ENCODE assay signal across 8 cellular contexts in genomic region chr6:146812811-146813321, GRCh38.
DNase-seq lines count a peak whose midpoint lies in the region; FAIRE-seq and TF ChIP-seq lines count a peak whose summit lies in the region.
"Not testable (repeated sequence)": the region's sequence is repeated elsewhere in the genome, so short reads cannot be mapped to it uniquely, and the experiment has no call there.

No MANE protein-coding gene starts in this region.

- FAIRE-seq in keratinocyte (lab: Jason Lieb, UNC), result peak; percentile 20

- H3K27ac Mint-ChIP-seq in HFFc6, result not testable (repeated sequence)

- H3K9ac ChIP-seq in keratinocyte (ENCODE audit: control insufficient read depth, extremely low read depth, insufficient read depth, low read length); neuronal stem cell (ENCODE audit: low read depth, low read length, poor library complexity); skeletal muscle satellite cell (ENCODE audit: low read depth, low read length): not testable (repeated sequence)

- H4K91ac ChIP-seq in neuronal stem cell (ENCODE audit: low read depth, low read length, poor library complexity), result not testable (repeated sequence)

- H3K27ac ChIP-seq in ACC112 (ENCODE audit: low read depth, low read length), result peak overlapping the region; percentile 82
- H3K27ac ChIP-seq in keratinocyte (ENCODE audit: control insufficient read depth, insufficient read depth, low read length); neuronal stem cell (replicated peaks; ENCODE audit: low read length): not testable (repeated sequence)

- not testable (repeated sequence) for DNase-seq in HFFc6; keratinocyte (ENCODE audit: low read depth, low spot score); neuronal stem cell (ENCODE audit: low spot score)
- DNase-seq in RPMI7951 (ENCODE audit: low read depth), result peak; percentile 22
- peak; percentile 73 for DNase-seq in astrocyte of the spinal cord (ENCODE audit: low read depth, low spot score)
- DNase-seq in fibroblast of mammary gland (ENCODE audit: low read depth), result peak; percentile 80

- peaks cover 39% of the 10 kb centered on the region; the same call in 1 of the 2 replicates for H3K4me1 Mint-ChIP-seq in HFFc6 (ENCODE audit: low read depth)

- in situ Hi-C loops in astrocyte of the spinal cord (cut with HindIII; ENCODE audit: low sequenced_read_pairs), result not testable (repeated sequence)

- H3K27me3 ChIP-seq in ACC112 (ENCODE audit: insufficient read depth, low read length); keratinocyte (ENCODE audit: control insufficient read depth, extremely low read depth, insufficient read depth, low read length); neuronal stem cell (ENCODE audit: control insufficient read depth in 3 of 3, insufficient read depth in 3 of 3, low read depth in 1 of 3, low read length in 3 of 3); skeletal muscle satellite cell (ENCODE audit: control insufficient read depth, insufficient read depth, low read length): not testable (repeated sequence)

- H3K4me3 Mint-ChIP-seq in HFFc6, result peak overlapping the region; percentile 42; the same call in 1 of the 2 replicates

- H3K36me3 Mint-ChIP-seq in HFFc6 (ENCODE audit: low read depth), result not testable (repeated sequence)

- H2AFZ ChIP-seq in ACC112 (ENCODE audit: low read length, unreplicated experiment), result peak overlapping the region; percentile 5
- H2AFZ ChIP-seq in keratinocyte (ENCODE audit: control insufficient read depth, low read length), result not testable (repeated sequence)
- peak overlapping the region; percentile 53 for H2AFZ ChIP-seq in neuronal stem cell (ENCODE audit: low read length)

- H4K8ac ChIP-seq in neuronal stem cell (ENCODE audit: low read depth, low read length), result not testable (repeated sequence)

- dilution Hi-C loops in keratinocyte (cut with MboI; ENCODE audit: extremely low pct_ligation_motif_present, low sequenced_read_pairs), result not testable (repeated sequence)

- H3K9me3 ChIP-seq in keratinocyte (ENCODE audit: control insufficient read depth, low read depth, low read length); neuronal stem cell (replicated peaks in 1 of 2; ENCODE audit: control insufficient read depth in 2 of 2, insufficient read depth in 1 of 2, low read depth in 1 of 2, low read length in 2 of 2); skeletal muscle satellite cell (replicated peaks; ENCODE audit: low read length): not testable (repeated sequence)

- not testable (repeated sequence) for H3K79me2 ChIP-seq in ACC112 (ENCODE audit: control insufficient read depth, insufficient read depth, low read length, unreplicated experiment); keratinocyte (ENCODE audit: control insufficient read depth, insufficient read depth, low read length)

- not testable (repeated sequence) for H2BK5ac ChIP-seq in neuronal stem cell (ENCODE audit: low read length)

- not testable (repeated sequence) for H3K79me1 ChIP-seq in neuronal stem cell (ENCODE audit: low read depth, low read length)

- peaks cover 28% of the 10 kb centered on the region for H3K4me1 ChIP-seq in ACC112 (ENCODE audit: control insufficient read depth, insufficient read depth, low read length, unreplicated experiment)
- H3K4me1 ChIP-seq in keratinocyte (ENCODE audit: control insufficient read depth, extremely low read depth, insufficient read depth, low read length); neuronal stem cell (ENCODE audit: control insufficient read depth in 2 of 2, insufficient read depth in 1 of 2, low read depth in 1 of 2, low read length in 2 of 2): not testable (repeated sequence)
- peaks cover 18% of the 10 kb centered on the region for H3K4me1 ChIP-seq in skeletal muscle satellite cell (ENCODE audit: control insufficient read depth, insufficient read depth, low read length)

- H3K27me3 Mint-ChIP-seq in HFFc6 (ENCODE audit: insufficient read depth), result not testable (repeated sequence)

- WGBS in neuronal stem cell (ENCODE audit: extremely low coverage in 2 of 2, insufficient read length in 2 of 2, insufficient replicate concordance in 1 of 2), 2 donors, result no CpG with 5 or more reads among the region's 6 CpGs

- H3K23ac ChIP-seq in neuronal stem cell (ENCODE audit: low read depth, low read length, poor library complexity), result not testable (repeated sequence)

- H3K36me3 ChIP-seq in ACC112 (ENCODE audit: insufficient read depth, low read length); keratinocyte (ENCODE audit: control insufficient read depth in 2 of 2, extremely low read depth in 1 of 2, insufficient read depth in 2 of 2, low read length in 2 of 2); neuronal stem cell (replicated peaks in 1 of 2; ENCODE audit: control insufficient read depth in 2 of 2, insufficient read depth in 2 of 2, low read length in 2 of 2); skeletal muscle satellite cell (ENCODE audit: insufficient read depth, low read length): not testable (repeated sequence)

- H2AK5ac ChIP-seq in neuronal stem cell (ENCODE audit: low read depth, low read length), result not testable (repeated sequence)

- not testable (repeated sequence) for H2BK15ac ChIP-seq in neuronal stem cell (ENCODE audit: low read length)

- H2BK12ac ChIP-seq in neuronal stem cell (ENCODE audit: low read length), result not testable (repeated sequence)

- peak overlapping the region; percentile 49 for H3K4me3 ChIP-seq in ACC112 (ENCODE audit: low read depth, low read length)
- H3K4me3 ChIP-seq in astrocyte of the spinal cord (ENCODE audit: low read depth, low read length); fibroblast of mammary gland (ENCODE audit: control insufficient read depth, low read depth, low read length); keratinocyte (ENCODE audit: control insufficient read depth in 2 of 3, extremely low read depth in 1 of 3, insufficient read depth in 2 of 3, low read depth in 1 of 3, low read length in 3 of 3); neuronal stem cell (ENCODE audit: low read length in 2 of 2); skeletal muscle satellite cell (ENCODE audit: low read length): not testable (repeated sequence)

- H4K20me1 ChIP-seq in keratinocyte (ENCODE audit: control insufficient read depth, extremely low read depth, insufficient read depth, low read length), result not testable (repeated sequence)

- H3K9me3 Mint-ChIP-seq in HFFc6, result not testable (repeated sequence)

- not testable (repeated sequence) for H3K14ac ChIP-seq in neuronal stem cell (ENCODE audit: low read length)

- H3K9me1 ChIP-seq in keratinocyte (ENCODE audit: control insufficient read depth, extremely low read depth, insufficient read depth, low read length), result not testable (repeated sequence)

- not testable (repeated sequence) for H3K18ac ChIP-seq in neuronal stem cell (ENCODE audit: low read length)

- not testable (repeated sequence) for H2BK120ac ChIP-seq in neuronal stem cell (ENCODE audit: low read depth, low read length)

- not testable (repeated sequence) for TF ChIP-seq CTCF in HFFc6 (IDR thresholded peaks at IDR 0.05); astrocyte of the spinal cord (IDR thresholded peaks at IDR 0.05; ENCODE audit: low read depth, low read length); fibroblast of mammary gland (conservative IDR thresholded peaks at IDR 0.05; ENCODE audit: control insufficient read depth, insufficient read depth, low read depth, low read length); keratinocyte (optimal IDR thresholded peaks at IDR 0.05 in 1 of 3, IDR thresholded peaks at IDR 0.05 in 1 of 3, conservative IDR thresholded peaks at IDR 0.05 in 1 of 3; ENCODE audit: extremely low read depth in 1 of 3, insufficient read depth in 2 of 3, low read length in 3 of 3)

- not testable (repeated sequence) for H3K4me2 ChIP-seq in keratinocyte (ENCODE audit: control insufficient read depth, extremely low read depth, insufficient read depth, low read depth, low read length); neuronal stem cell (ENCODE audit: insufficient read depth, low read length, poor library complexity, severe bottlenecking)
- peak overlapping the region; percentile 60 for H3K4me2 ChIP-seq in skeletal muscle satellite cell (ENCODE audit: low read length)

- not testable (repeated sequence) for H3K4ac ChIP-seq in neuronal stem cell (ENCODE audit: low read length)
